ENCODE assay signal across 13 cellular contexts in the genomic region with DNA sequence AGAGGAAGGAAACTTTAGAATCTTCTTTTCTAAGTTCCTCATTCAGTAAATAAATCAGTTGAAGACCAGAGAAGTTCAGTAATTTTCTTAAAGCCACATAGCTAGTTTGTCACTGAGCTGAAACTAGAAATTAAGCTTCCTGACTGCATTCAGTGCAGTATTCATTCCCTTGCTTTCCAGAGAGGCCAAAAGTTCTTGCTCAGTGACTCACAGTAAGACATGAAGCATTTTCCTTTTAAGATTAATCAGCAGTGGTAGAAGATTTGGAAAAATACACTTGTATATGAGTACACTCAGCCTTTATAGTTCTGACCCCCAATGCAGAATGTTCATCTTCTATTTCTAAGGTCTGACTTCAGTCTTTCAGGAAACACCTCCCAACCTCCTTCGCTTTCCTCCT.
DNase-seq lines count a peak whose midpoint lies in the region; ATAC-seq and TF ChIP-seq lines count a peak whose summit lies in the region.
"Had no signal": no experiment of that assay in that cellular context is flagged by ENCODE, and none has a peak within 500 bp of the region (broad histone marks: within the 10 kb centered on the region; RNA-seq: fewer than 3 reads in every experiment).

No MANE protein-coding gene starts in this region.

- ATAC-seq in HG02588 (IDR thresholded peaks at IDR 0.05; ENCODE audit: unreplicated experiment) (no peak), left lobe of liver (no peak)

- H3K4me3 ChIP-seq in GM12864 (ENCODE audit: low read depth, low read length): no peak overlapping the region

- no peak for TF ChIP-seq CTCF in GM12864 (IDR thresholded peaks at IDR 0.05; ENCODE audit: low read depth, low read length, missing control alignments)

- peak; percentile 76 for DNase-seq in A172 (ENCODE audit: low spot score)
- DNase-seq in GM12864 (ENCODE audit: low read depth): peak; percentile 5
- peak; percentile 12 for DNase-seq in SKM-1 (lab: John Stamatoyannopoulos, UW; ENCODE audit: unreplicated experiment)
- DNase-seq in glomerular endothelial cell (ENCODE audit: extremely low read depth, low read depth, low spot score): peak; percentile 41
- DNase-seq in HT-29 (ENCODE audit: low spot score): no peak
- DNase-seq in mesenteric fat pad (ENCODE audit: low spot score): no peak
- no peak for DNase-seq in left lobe of liver (ENCODE audit: low spot score)
- DNase-seq: activated naive CD4-positive, alpha-beta T cell treated with Interleukin-2 at 50 U/mL for 16 hours; CD8-positive, alpha-beta memory T cell; foreskin melanocyte; NCI-H1092; WERI-Rb-1 had no signal

Comparison
In these comparisons a context has a peak if more than half of its experiments do, and no peak if none do; other contexts are left out.
1. DNase-seq: peak in A172 (single experiment), GM12864 (single experiment), SKM-1 (single experiment) and glomerular endothelial cell (single experiment); none in HT-29 (single experiment), mesenteric fat pad (single experiment) and left lobe of liver (single experiment).